8 cellular contexts compared by ENCODE assay signal in genomic region chr2:216696751-216697560, GRCh38. TPM values are rescaled to one million over a fixed set of nuclear protein-coding genes. Genes with fewer than 3 reads are reported as not detected.
DNase-seq lines count a peak whose midpoint lies in the region; ATAC-seq and TF ChIP-seq lines count a peak whose summit lies in the region.

No MANE protein-coding gene starts in this region.

- H3K4me3 Mint-ChIP-seq in activated CD4-positive, alpha-beta T cell treated with anti-CD3 and anti-CD28 coated beads for 36 hours: no peak overlapping the region
- no peak overlapping the region for H3K4me3 Mint-ChIP-seq in natural killer cell treated with Interleukin-12 subunit alpha and Interleukin-12 subunit beta and Interleukin-15 and Interleukin-18, amount 100 ng/mL, for 72 hours

- peaks cover 24% of the 10 kb centered on the region for H3K4me1 Mint-ChIP-seq in activated CD4-positive, alpha-beta T cell treated with anti-CD3 and anti-CD28 coated beads for 36 hours
- H3K4me1 Mint-ChIP-seq in natural killer cell treated with Interleukin-12 subunit alpha and Interleukin-12 subunit beta and Interleukin-15 and Interleukin-18, amount 100 ng/mL, for 72 hours (ENCODE audit: low read depth in 2 of 2): peaks cover 15 to 25% of the 10 kb centered on the region in 2 donors

- no peaks in the 10 kb centered on the region for H3K9me3 Mint-ChIP-seq in activated CD4-positive, alpha-beta T cell treated with anti-CD3 and anti-CD28 coated beads for 36 hours (ENCODE audit: low read depth)
- no peaks in the 10 kb centered on the region for H3K9me3 Mint-ChIP-seq in natural killer cell treated with Interleukin-12 subunit alpha and Interleukin-12 subunit beta and Interleukin-15 and Interleukin-18, amount 100 ng/mL, for 72 hours

- H3K9ac ChIP-seq in neural cell (ENCODE audit: low read length): no peak overlapping the region

- no peak overlapping the region for H2AFZ ChIP-seq in neural cell (ENCODE audit: low read depth, low read length)

- H3K27ac Mint-ChIP-seq in activated CD4-positive, alpha-beta T cell treated with anti-CD3 and anti-CD28 coated beads for 36 hours: no peak overlapping the region
- no peak overlapping the region for H3K27ac Mint-ChIP-seq in natural killer cell treated with Interleukin-12 subunit alpha and Interleukin-12 subunit beta and Interleukin-15 and Interleukin-18, amount 100 ng/mL, for 72 hours

- H3F3A ChIP-seq in neural cell (ENCODE audit: insufficient read depth, low read length, poor library complexity, severe bottlenecking): peaks cover 8% of the 10 kb centered on the region

- intact Hi-C loops in activated CD4-positive, alpha-beta T cell treated with anti-CD3 and anti-CD28 coated beads for 36 hours (cut with DNase I, micrococcal nuclease): loop anchor here (5.0 to 10.0 kb wide), 4 partner anchors 178 to 1015 kb away; no protein-coding TSS in a partner anchor

- no peaks in the 10 kb centered on the region for H4K20me1 ChIP-seq in neural cell (ENCODE audit: insufficient read depth)

- no peak overlapping the region for H3K4me2 ChIP-seq in neural cell (ENCODE audit: low read length)

- peak; percentile 81 for TF ChIP-seq RAD21 in neural cell (conservative IDR thresholded peaks at IDR 0.05)

- H3K27me3 Mint-ChIP-seq in activated CD4-positive, alpha-beta T cell treated with anti-CD3 and anti-CD28 coated beads for 36 hours: peaks cover 46% of the 10 kb centered on the region
- peaks cover 37 to 52% of the 10 kb centered on the region in 2 donors for H3K27me3 Mint-ChIP-seq in natural killer cell treated with Interleukin-12 subunit alpha and Interleukin-12 subunit beta and Interleukin-15 and Interleukin-18, amount 100 ng/mL, for 72 hours

- no peaks in the 10 kb centered on the region for H3K9me2 ChIP-seq in neural cell (ENCODE audit: insufficient read depth, low read length)

- peaks cover 22% of the 10 kb centered on the region for H3K27me3 ChIP-seq in neural cell (ENCODE audit: insufficient read depth, low read depth, low read length)

- no peaks in the 10 kb centered on the region for H3K9me3 ChIP-seq in neural cell (ENCODE audit: low read length)

- CTCF ChIA-PET in activated CD4-positive, alpha-beta T cell treated with anti-CD3 and anti-CD28 coated beads for 36 hours (lab: Charles Lee): interaction anchor here (1.2 to 1.8 kb wide), 3 partner anchors 8 to 814 kb away, joined by 4 to 10 read pairs (median 6); no protein-coding TSS in a partner anchor

- no peak for DNase-seq in GM12865 (ENCODE audit: low read depth)
- peak; percentile 18 for DNase-seq in NCI-H2196 treated with DMSO at 0.1 percent for 48 hours (lab: John Stamatoyannopoulos, UW; ENCODE audit: unreplicated experiment)
- peak; percentile 66 for DNase-seq in cerebellar cortex (ENCODE audit: low spot score)
- DNase-seq in activated CD4-positive, alpha-beta T cell treated with anti-CD3 and anti-CD28 coated beads for 36 hours: no peak
- DNase-seq in HK-2 (ENCODE audit: unreplicated experiment): no peak
- DNase-seq in natural killer cell treated with Interleukin-12 subunit alpha and Interleukin-12 subunit beta and Interleukin-15 and Interleukin-18, amount 100 ng/mL, for 72 hours (ENCODE audit: low spot score): no peak

- H3K4me3 ChIP-seq in GM12865 (ENCODE audit: low read depth, low read length) (no peak overlapping the region), neural cell (ENCODE audit: low read length) (no peak overlapping the region)

- no peaks in the 10 kb centered on the region for H3K36me3 Mint-ChIP-seq in activated CD4-positive, alpha-beta T cell treated with anti-CD3 and anti-CD28 coated beads for 36 hours (ENCODE audit: low read depth)
- H3K36me3 Mint-ChIP-seq in natural killer cell treated with Interleukin-12 subunit alpha and Interleukin-12 subunit beta and Interleukin-15 and Interleukin-18, amount 100 ng/mL, for 72 hours: no peaks in the 10 kb centered on the region

- POLR2A ChIA-PET in activated CD4-positive, alpha-beta T cell treated with anti-CD3 and anti-CD28 coated beads for 36 hours (lab: Charles Lee): no interaction called here

- no peak for TF ChIP-seq EP300 in neural cell (conservative IDR thresholded peaks at IDR 0.05; ENCODE audit: poor library complexity, severe bottlenecking)

- TF ChIP-seq CTCF in GM12865 (IDR thresholded peaks at IDR 0.05; ENCODE audit: insufficient read depth, low read depth, low read length, missing control alignments) (peak; percentile 16), neural cell (IDR thresholded peaks at IDR 0.05; ENCODE audit: poor library complexity, severe bottlenecking) (peak; percentile 78)

- no peaks in the 10 kb centered on the region for H3K79me2 ChIP-seq in neural cell (replicated peaks; ENCODE audit: insufficient read depth, low read length)

- ATAC-seq in activated CD4-positive, alpha-beta T cell treated with anti-CD3 and anti-CD28 coated beads for 36 hours: no peak
- no peak for ATAC-seq in GM18873 (IDR thresholded peaks at IDR 0.05; ENCODE audit: low FRiP score, unreplicated experiment)
- ATAC-seq in natural killer cell treated with Interleukin-12 subunit alpha and Interleukin-12 subunit beta and Interleukin-15 and Interleukin-18, amount 100 ng/mL, for 72 hours: no peak

- no peak overlapping the region for H3K27ac ChIP-seq in neural cell (ENCODE audit: low read length)

- no peaks in the 10 kb centered on the region for H3K36me3 ChIP-seq in neural cell (ENCODE audit: insufficient read depth, low read length)

TF ChIP-seq in neural cell, 6 proteins besides CTCF, POLR2A, EP300 and RAD21:
- TF ChIP-seq REST (IDR thresholded peaks at IDR 0.05; ENCODE audit: borderline replicate concordance): no peak
- TF ChIP-seq SMC3 (conservative IDR thresholded peaks at IDR 0.05; ENCODE audit: poor library complexity): peak; percentile 78

RNA-seq across cellular contexts. Expression of gene IGFBP5, which starts 1.6 kb away (rescaled TPM):
- polyA plus RNA-seq in neural cell: 1.6 and 2.1 TPM in 2 replicates
- 1.9 TPM in 2 replicates for polyA minus RNA-seq in neural cell
- total RNA-seq in activated CD4-positive, alpha-beta T cell treated with anti-CD3 and anti-CD28 coated beads for 36 hours: not detected
- under 1 TPM in 1 of 2 donors, not detected in 1; 0.08 TPM for total RNA-seq in natural killer cell treated with Interleukin-12 subunit alpha and Interleukin-12 subunit beta and Interleukin-15 and Interleukin-18, amount 100 ng/mL, for 72 hours

Comparison
In these comparisons a context has a peak if more than half of its experiments do, and no peak if none do; other contexts are left out.
1. DNase-seq: peak in NCI-H2196 treated with DMSO at 0.1 percent for 48 hours (single experiment) and cerebellar cortex (single experiment); none in GM12865 (single experiment), activated CD4-positive, alpha-beta T cell treated with anti-CD3 and anti-CD28 coated beads for 36 hours (single experiment), HK-2 (single experiment) and natural killer cell treated with Interleukin-12 subunit alpha and Interleukin-12 subunit beta and Interleukin-15 and Interleukin-18, amount 100 ng/mL, for 72 hours (single experiment).